20 cellular contexts compared by ENCODE assay signal in the genomic region with DNA sequence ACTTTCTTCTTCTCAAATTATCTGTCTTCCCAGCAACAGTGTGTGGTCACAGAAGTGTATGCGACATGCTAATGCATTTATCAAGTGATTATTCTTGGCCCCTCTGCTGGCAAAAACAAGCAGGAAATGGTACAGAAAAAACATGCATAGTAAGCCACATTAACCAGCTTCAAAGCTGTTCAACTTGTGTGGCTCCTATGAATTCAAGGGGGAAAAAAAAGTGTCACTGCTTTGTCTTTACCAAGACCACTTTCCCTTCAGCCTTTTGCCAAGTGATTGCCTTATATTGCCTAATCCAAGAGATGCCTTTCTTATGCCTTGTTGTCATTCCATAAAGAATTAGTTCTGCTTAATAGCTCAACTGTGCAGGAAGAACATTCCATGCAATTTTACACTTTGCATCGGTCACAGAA. TPM values are rescaled to one million over a fixed set of nuclear protein-coding genes. Genes with fewer than 3 reads are reported as not detected.
DNase-seq lines count a peak whose midpoint lies in the region; ATAC-seq, FAIRE-seq and TF ChIP-seq lines count a peak whose summit lies in the region.
"Had no signal": no experiment of that assay in that cellular context is flagged by ENCODE, and none has a peak within 500 bp of the region (broad histone marks: within the 10 kb centered on the region; RNA-seq: fewer than 3 reads in every experiment).

No MANE protein-coding gene starts in this region.

- H3K4me3 Mint-ChIP-seq in nephron: no peak overlapping the region
- H3K4me3 Mint-ChIP-seq: stimulated activated memory B cell treated with anti-CD40 and anti-IgM and Interleukin-4, amounts not matched to agents 10 μg/mL and 1 μg/mL and 100 μg/mL, for 72 hours had no signal

- DNase-seq in D721Med (ENCODE audit: insufficient read length, low spot score) (no peak), OCI-M1 (lab: John Stamatoyannopoulos, UW) (peak; percentile 25), epidermal melanocyte (ENCODE audit: insufficient read length, low spot score) (peak; percentile 22), putamen (ENCODE audit: low spot score) (no peak), Right ventricle myocardium inferior (ENCODE audit: missing footprints) (no peak)
- no peak for DNase-seq in activated CD4-positive, alpha-beta T cell treated with anti-CD3 and anti-CD28 coated beads for 4 hours
- DNase-seq: activated CD4-positive, alpha-beta T cell treated with anti-CD3 and anti-CD28 coated beads, Interleukin-2, amount 50 U/mL, for 48 hours; activated effector memory CD4-positive, alpha-beta T cell treated with anti-CD3 and anti-CD28 coated beads, Interleukin-2, amount 50 U/mL, for 16 hours; C1 segment of cervical spinal cord; caudate nucleus; Karpas-422; NCI-H1930; psoas muscle; stimulated activated CD4-positive, alpha-beta T cell treated with anti-CD3 and anti-CD28 coated beads, Interleukin-2, amount 100 ng/mL, for 48 hours had no signal

- H3K27ac Mint-ChIP-seq in nephron: peak overlapping the region; percentile 29 to 51 (median 42)
- H3K27ac Mint-ChIP-seq: stimulated activated memory B cell treated with anti-CD40 and anti-IgM and Interleukin-4, amounts not matched to agents 10 μg/mL and 1 μg/mL and 100 μg/mL, for 72 hours had no signal

- peaks cover 27% of the 10 kb centered on the region for H3K4me1 Mint-ChIP-seq in nephron
- H3K4me1 Mint-ChIP-seq: stimulated activated memory B cell treated with anti-CD40 and anti-IgM and Interleukin-4, amounts not matched to agents 10 μg/mL and 1 μg/mL and 100 μg/mL, for 72 hours had no signal

- no peak for ATAC-seq in Right ventricle myocardium inferior
- ATAC-seq in HG02623 (IDR thresholded peaks at IDR 0.05; ENCODE audit: unreplicated experiment): no peak
- ATAC-seq: esophagus mucosa; psoas muscle; stimulated activated memory B cell treated with anti-CD40 and anti-IgM and Interleukin-4, amounts not matched to agents 10 μg/mL and 1 μg/mL and 100 μg/mL, for 72 hours had no signal

- peak; percentile 11 for FAIRE-seq in D721Med (lab: Jason Lieb, UNC)
- FAIRE-seq: GM18507, H54 had no signal

- no peaks in the 10 kb centered on the region for H3K27me3 Mint-ChIP-seq in nephron (ENCODE audit: low read depth)

- intact Hi-C loops in Right ventricle myocardium inferior (cut with DNase I): no loop called here

- peaks cover 12% of the 10 kb centered on the region for H3K36me3 Mint-ChIP-seq in nephron (ENCODE audit: low read depth)
- H3K36me3 Mint-ChIP-seq: stimulated activated memory B cell treated with anti-CD40 and anti-IgM and Interleukin-4, amounts not matched to agents 10 μg/mL and 1 μg/mL and 100 μg/mL, for 72 hours had no signal

- H3K9me3 Mint-ChIP-seq in nephron: no peaks in the 10 kb centered on the region
- H3K9me3 Mint-ChIP-seq: stimulated activated memory B cell treated with anti-CD40 and anti-IgM and Interleukin-4, amounts not matched to agents 10 μg/mL and 1 μg/mL and 100 μg/mL, for 72 hours had no signal

- TF ChIP-seq CTCF in D721Med (IDR thresholded peaks at IDR 0.05; ENCODE audit: insufficient read depth, missing control alignments) (no peak), nephron (IDR thresholded peaks at IDR 0.05; ENCODE audit: unreplicated experiment in 3 of 3) (no peak)

RNA-seq across cellular contexts. Expression of gene PRTG, which starts 39.1 kb away (rescaled TPM):
- 0.43 TPM for total RNA-seq in Right ventricle myocardium inferior

Comparison
In these comparisons a context has a peak if more than half of its experiments do, and no peak if none do; other contexts are left out.
1. DNase-seq: peak in OCI-M1 (single experiment) and epidermal melanocyte (single experiment); none in D721Med (single experiment), putamen (single experiment), Right ventricle myocardium inferior (single experiment) and activated CD4-positive, alpha-beta T cell treated with anti-CD3 and anti-CD28 coated beads for 4 hours (0 of 2).